Comparison of ENCODE assay signal across 10 cellular contexts in the genomic region with DNA sequence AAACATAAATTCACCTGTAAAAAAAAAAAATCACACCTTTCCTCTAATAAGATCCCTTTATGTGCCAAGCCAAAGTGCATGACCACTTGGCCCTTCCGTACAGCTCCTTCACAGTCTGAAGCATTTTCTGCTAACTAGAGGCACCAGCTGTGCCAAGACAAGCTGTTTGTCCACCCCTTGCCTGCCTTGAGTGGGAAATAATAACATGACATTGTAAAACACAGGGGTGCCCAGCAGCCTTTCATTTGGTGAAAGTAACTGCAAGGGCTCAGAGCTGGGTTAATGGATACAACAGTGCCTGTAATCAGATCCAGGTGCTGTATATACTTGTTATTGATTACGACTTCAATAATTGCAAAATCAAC. TPM values are rescaled to one million over a fixed set of nuclear protein-coding genes. Genes with fewer than 3 reads are reported as not detected.
A peak's percentile ranks its signal among the peaks of the same experiment; 100 is the strongest.
DNase-seq lines count a peak whose midpoint lies in the region; ATAC-seq and TF ChIP-seq lines count a peak whose summit lies in the region.
"Had no signal": no experiment of that assay in that cellular context is flagged by ENCODE, and none has a peak within 500 bp of the region (broad histone marks: within the 10 kb centered on the region; RNA-seq: fewer than 3 reads in every experiment).

No MANE protein-coding gene starts in this region.

- H3K4me3 Mint-ChIP-seq in activated CD4-positive, alpha-beta memory T cell treated with anti-CD3 and anti-CD28 coated beads, Interleukin-2, amount 10 ng/mL, durations not matched to agents 7 days and 5 days: no peak overlapping the region
- no peak overlapping the region for H3K4me3 Mint-ChIP-seq in activated CD4-positive, alpha-beta memory T cell treated with anti-CD3 and anti-CD28 coated beads for 36 hours

- POLR2A ChIA-PET in activated CD4-positive, alpha-beta memory T cell treated with anti-CD3 and anti-CD28 coated beads, Interleukin-2, amount 10 ng/mL, durations not matched to agents 7 days and 5 days (lab: Charles Lee): interaction anchor here (1.0 to 3.8 kb wide), 8 partner anchors 9 to 196 kb away, joined by 3 to 21 read pairs (median 5); partner anchors contain the start of genes DDIAS, PCF11 and PRCP
- POLR2A ChIA-PET in activated CD4-positive, alpha-beta memory T cell treated with anti-CD3 and anti-CD28 coated beads for 36 hours (lab: Charles Lee): interaction anchor here (0.6 to 1.4 kb wide), 3 partner anchors 11 to 59 kb away, joined by 3 to 7 read pairs (median 3); partner anchors contain the start of gene DDIAS

- ATAC-seq in HG02642 (IDR thresholded peaks at IDR 0.05; ENCODE audit: poor library complexity, unreplicated experiment): peak; percentile 31

- peak overlapping the region; percentile 85 for H3K27ac ChIP-seq in thymus (ENCODE audit: low read depth)
- H3K27ac ChIP-seq in ascending aorta: no peak overlapping the region
- H3K27ac ChIP-seq: breast epithelium had no signal

- peaks cover 13% of the 10 kb centered on the region for H3K4me1 ChIP-seq in thymus (ENCODE audit: control insufficient read depth, insufficient read depth, low read length)
- H3K4me1 ChIP-seq in ascending aorta: no peaks in the 10 kb centered on the region
- H3K4me1 ChIP-seq: breast epithelium had no signal

- CTCF ChIA-PET in activated CD4-positive, alpha-beta memory T cell treated with anti-CD3 and anti-CD28 coated beads, Interleukin-2, amount 10 ng/mL, durations not matched to agents 7 days and 5 days (lab: Charles Lee): interaction anchor here (0.6 to 1.6 kb wide), 4 partner anchors 11 to 229 kb away, joined by 4 to 5 read pairs (median 4); partner anchors contain the start of gene DDIAS
- CTCF ChIA-PET in activated CD4-positive, alpha-beta memory T cell treated with anti-CD3 and anti-CD28 coated beads for 36 hours (lab: Charles Lee): interaction anchor here (1.6 kb wide), 1 partner anchor 35 kb away, joined by 3 read pairs; no protein-coding TSS in a partner anchor

- WGBS in thymus: 96% methylated on average over 2 of the region's 2 CpGs

- H3K9me3 Mint-ChIP-seq in activated CD4-positive, alpha-beta memory T cell treated with anti-CD3 and anti-CD28 coated beads, Interleukin-2, amount 10 ng/mL, durations not matched to agents 7 days and 5 days: peaks cover 16% of the 10 kb centered on the region
- H3K9me3 Mint-ChIP-seq in activated CD4-positive, alpha-beta memory T cell treated with anti-CD3 and anti-CD28 coated beads for 36 hours: peaks cover 17% of the 10 kb centered on the region

- DNase-seq in activated CD4-positive, alpha-beta memory T cell treated with anti-CD3 and anti-CD28 coated beads, Interleukin-2, amount 10 ng/mL, durations not matched to agents 7 days and 5 days: no peak
- no peak for DNase-seq in activated CD4-positive, alpha-beta memory T cell treated with anti-CD3 and anti-CD28 coated beads for 36 hours
- DNase-seq in NCI-H69 (lab: John Stamatoyannopoulos, UW) (peak; percentile 88), NCI-H1105 (lab: John Stamatoyannopoulos, UW) (no peak), ascending aorta (ENCODE audit: low spot score in 2 of 2) (no peak), DMS114 treated with DMSO at 0.1 percent for 48 hours (lab: John Stamatoyannopoulos, UW; ENCODE audit: unreplicated experiment) (no peak)
- DNase-seq: NCI-H187 treated with DMSO at 0.1 percent for 48 hours had no signal

- intact Hi-C loops in activated CD4-positive, alpha-beta memory T cell treated with anti-CD3 and anti-CD28 coated beads for 36 hours (cut with micrococcal nuclease): loop anchor here (1.0 to 2.0 kb wide), 6 partner anchors 18 to 196 kb away; partner anchors contain the start of gene DDIAS
- intact Hi-C loops in ascending aorta (cut with DNase I): no loop called here

- H3K27ac Mint-ChIP-seq in activated CD4-positive, alpha-beta memory T cell treated with anti-CD3 and anti-CD28 coated beads, Interleukin-2, amount 10 ng/mL, durations not matched to agents 7 days and 5 days: peak overlapping the region; percentile 24
- no peak overlapping the region for H3K27ac Mint-ChIP-seq in activated CD4-positive, alpha-beta memory T cell treated with anti-CD3 and anti-CD28 coated beads for 36 hours

- H3K36me3 Mint-ChIP-seq in activated CD4-positive, alpha-beta memory T cell treated with anti-CD3 and anti-CD28 coated beads, Interleukin-2, amount 10 ng/mL, durations not matched to agents 7 days and 5 days (ENCODE audit: low read depth): peaks cover 38% of the 10 kb centered on the region
- peaks cover 10% of the 10 kb centered on the region for H3K36me3 Mint-ChIP-seq in activated CD4-positive, alpha-beta memory T cell treated with anti-CD3 and anti-CD28 coated beads for 36 hours

- H3K4me3 ChIP-seq in thymus (ENCODE audit: low read length): no peak overlapping the region
- H3K4me3 ChIP-seq in ascending aorta: no peak overlapping the region
- H3K4me3 ChIP-seq: breast epithelium had no signal

- H3K27me3 Mint-ChIP-seq in activated CD4-positive, alpha-beta memory T cell treated with anti-CD3 and anti-CD28 coated beads, Interleukin-2, amount 10 ng/mL, durations not matched to agents 7 days and 5 days: peaks cover 19% of the 10 kb centered on the region
- H3K27me3 Mint-ChIP-seq in activated CD4-positive, alpha-beta memory T cell treated with anti-CD3 and anti-CD28 coated beads for 36 hours: no peaks in the 10 kb centered on the region

- no peak for TF ChIP-seq CTCF in ascending aorta (IDR thresholded peaks at IDR 0.05)

- H3K36me3 ChIP-seq in thymus (ENCODE audit: control insufficient read depth, insufficient read depth) (no peaks in the 10 kb centered on the region), ascending aorta (no peaks in the 10 kb centered on the region)
- H3K36me3 ChIP-seq: breast epithelium had no signal

- H3K9me3 ChIP-seq in thymus (ENCODE audit: control insufficient read depth) (no peaks in the 10 kb centered on the region), ascending aorta (no peaks in the 10 kb centered on the region)
- H3K9me3 ChIP-seq: breast epithelium had no signal

- H3K27me3 ChIP-seq in thymus (ENCODE audit: control insufficient read depth, insufficient read depth) (no peaks in the 10 kb centered on the region), ascending aorta (no peaks in the 10 kb centered on the region)
- H3K27me3 ChIP-seq: breast epithelium had no signal

- peaks cover 57% of the 10 kb centered on the region for H3K4me1 Mint-ChIP-seq in activated CD4-positive, alpha-beta memory T cell treated with anti-CD3 and anti-CD28 coated beads, Interleukin-2, amount 10 ng/mL, durations not matched to agents 7 days and 5 days
- peaks cover 65% of the 10 kb centered on the region for H3K4me1 Mint-ChIP-seq in activated CD4-positive, alpha-beta memory T cell treated with anti-CD3 and anti-CD28 coated beads for 36 hours (ENCODE audit: low read depth)

RNA-seq across cellular contexts. Expression of gene DDIAS, which starts 59.2 kb away (rescaled TPM):
- total RNA-seq in activated CD4-positive, alpha-beta memory T cell treated with anti-CD3 and anti-CD28 coated beads, Interleukin-2, amount 10 ng/mL, durations not matched to agents 7 days and 5 days: 10 to 100 TPM; 10.1 to 11.0 TPM
- 10 to 100 TPM; 16.8 to 19.4 TPM for total RNA-seq in activated CD4-positive, alpha-beta memory T cell treated with anti-CD3 and anti-CD28 coated beads for 36 hours
- 2.3 TPM for polyA plus RNA-seq in thymus
- 0.11 TPM for total RNA-seq in ascending aorta

Comparison
In these comparisons a context has a peak if more than half of its experiments do, and no peak if none do; other contexts are left out.
1. RNA of gene DDIAS, which starts 59.2 kb away (total RNA-seq): 16.8 to 19.4 TPM in activated CD4-positive, alpha-beta memory T cell treated with anti-CD3 and anti-CD28 coated beads for 36 hours and 10.1 to 11.0 TPM in activated CD4-positive, alpha-beta memory T cell treated with anti-CD3 and anti-CD28 coated beads, Interleukin-2, amount 10 ng/mL, durations not matched to agents 7 days and 5 days; 0.11 TPM in ascending aorta (single experiment); every median in the first group is over 10 times any median in the second.